11 cellular contexts compared by ENCODE assay signal in genomic region chr14:93214598-93214997, GRCh38.
"Had no signal": no experiment of that assay in that cellular context is flagged by ENCODE, and none has a peak within 500 bp of the region (broad histone marks: within the 10 kb centered on the region; RNA-seq: fewer than 3 reads in every experiment).

No MANE protein-coding gene starts in this region.

- H3K4me1 Mint-ChIP-seq: GM23338, H9 had no signal

- DNase-seq: GM23248, GOT3, H7, H9, HCEC 1CT, HFFc6 had no signal

- FAIRE-seq: H1, H54 had no signal

- ATAC-seq: GM23338, HCT116 had no signal

- H3K9ac ChIP-seq: GM23248 had no signal

- H3K9me3 Mint-ChIP-seq: GM23338, H9, HFFc6 had no signal

- H3K4me3 ChIP-seq: GM23248, GM23338, HAP-1 had no signal

- H3K4me2 ChIP-seq: GM23338 had no signal

- H2AFZ ChIP-seq: GM23248, GM23338 had no signal

- H3K27ac ChIP-seq: GM23248 had no signal

- H3K4me3 Mint-ChIP-seq: GM23338, H9, HFFc6 had no signal

- H3K27ac Mint-ChIP-seq: GM23338, H9, HFFc6 had no signal

- H3K9me3 ChIP-seq: HAP-1 had no signal
